In the genomic region with DNA sequence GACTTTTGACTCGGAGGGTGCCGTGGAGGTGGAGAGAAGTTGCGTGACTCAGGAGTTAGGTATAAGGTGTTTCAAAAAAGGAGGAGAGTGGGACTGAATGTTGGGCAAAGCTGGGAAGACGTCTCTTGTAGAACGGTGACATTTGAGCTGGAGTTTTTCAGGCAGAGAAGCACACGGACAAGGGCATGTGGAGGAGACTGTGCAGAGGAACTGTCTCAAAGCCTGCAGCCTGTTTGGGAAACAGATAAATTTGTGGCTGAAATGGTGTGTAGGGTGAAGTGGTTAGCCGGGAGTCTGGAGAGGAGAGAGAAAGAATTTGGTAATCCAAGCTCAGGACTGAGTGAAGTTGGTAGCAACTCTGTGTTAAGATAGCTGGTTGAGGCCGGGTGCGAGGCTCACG, we compare ENCODE assay signal across 1 cellular context.
TF ChIP-seq lines count a peak whose summit lies in the region.

No MANE protein-coding gene starts in this region.

TF ChIP-seq in GM23338, 12 proteins besides CTCF, POLR2A, EP300 and RAD21 (continued from another document):
- TF ChIP-seq, protein P1, sequence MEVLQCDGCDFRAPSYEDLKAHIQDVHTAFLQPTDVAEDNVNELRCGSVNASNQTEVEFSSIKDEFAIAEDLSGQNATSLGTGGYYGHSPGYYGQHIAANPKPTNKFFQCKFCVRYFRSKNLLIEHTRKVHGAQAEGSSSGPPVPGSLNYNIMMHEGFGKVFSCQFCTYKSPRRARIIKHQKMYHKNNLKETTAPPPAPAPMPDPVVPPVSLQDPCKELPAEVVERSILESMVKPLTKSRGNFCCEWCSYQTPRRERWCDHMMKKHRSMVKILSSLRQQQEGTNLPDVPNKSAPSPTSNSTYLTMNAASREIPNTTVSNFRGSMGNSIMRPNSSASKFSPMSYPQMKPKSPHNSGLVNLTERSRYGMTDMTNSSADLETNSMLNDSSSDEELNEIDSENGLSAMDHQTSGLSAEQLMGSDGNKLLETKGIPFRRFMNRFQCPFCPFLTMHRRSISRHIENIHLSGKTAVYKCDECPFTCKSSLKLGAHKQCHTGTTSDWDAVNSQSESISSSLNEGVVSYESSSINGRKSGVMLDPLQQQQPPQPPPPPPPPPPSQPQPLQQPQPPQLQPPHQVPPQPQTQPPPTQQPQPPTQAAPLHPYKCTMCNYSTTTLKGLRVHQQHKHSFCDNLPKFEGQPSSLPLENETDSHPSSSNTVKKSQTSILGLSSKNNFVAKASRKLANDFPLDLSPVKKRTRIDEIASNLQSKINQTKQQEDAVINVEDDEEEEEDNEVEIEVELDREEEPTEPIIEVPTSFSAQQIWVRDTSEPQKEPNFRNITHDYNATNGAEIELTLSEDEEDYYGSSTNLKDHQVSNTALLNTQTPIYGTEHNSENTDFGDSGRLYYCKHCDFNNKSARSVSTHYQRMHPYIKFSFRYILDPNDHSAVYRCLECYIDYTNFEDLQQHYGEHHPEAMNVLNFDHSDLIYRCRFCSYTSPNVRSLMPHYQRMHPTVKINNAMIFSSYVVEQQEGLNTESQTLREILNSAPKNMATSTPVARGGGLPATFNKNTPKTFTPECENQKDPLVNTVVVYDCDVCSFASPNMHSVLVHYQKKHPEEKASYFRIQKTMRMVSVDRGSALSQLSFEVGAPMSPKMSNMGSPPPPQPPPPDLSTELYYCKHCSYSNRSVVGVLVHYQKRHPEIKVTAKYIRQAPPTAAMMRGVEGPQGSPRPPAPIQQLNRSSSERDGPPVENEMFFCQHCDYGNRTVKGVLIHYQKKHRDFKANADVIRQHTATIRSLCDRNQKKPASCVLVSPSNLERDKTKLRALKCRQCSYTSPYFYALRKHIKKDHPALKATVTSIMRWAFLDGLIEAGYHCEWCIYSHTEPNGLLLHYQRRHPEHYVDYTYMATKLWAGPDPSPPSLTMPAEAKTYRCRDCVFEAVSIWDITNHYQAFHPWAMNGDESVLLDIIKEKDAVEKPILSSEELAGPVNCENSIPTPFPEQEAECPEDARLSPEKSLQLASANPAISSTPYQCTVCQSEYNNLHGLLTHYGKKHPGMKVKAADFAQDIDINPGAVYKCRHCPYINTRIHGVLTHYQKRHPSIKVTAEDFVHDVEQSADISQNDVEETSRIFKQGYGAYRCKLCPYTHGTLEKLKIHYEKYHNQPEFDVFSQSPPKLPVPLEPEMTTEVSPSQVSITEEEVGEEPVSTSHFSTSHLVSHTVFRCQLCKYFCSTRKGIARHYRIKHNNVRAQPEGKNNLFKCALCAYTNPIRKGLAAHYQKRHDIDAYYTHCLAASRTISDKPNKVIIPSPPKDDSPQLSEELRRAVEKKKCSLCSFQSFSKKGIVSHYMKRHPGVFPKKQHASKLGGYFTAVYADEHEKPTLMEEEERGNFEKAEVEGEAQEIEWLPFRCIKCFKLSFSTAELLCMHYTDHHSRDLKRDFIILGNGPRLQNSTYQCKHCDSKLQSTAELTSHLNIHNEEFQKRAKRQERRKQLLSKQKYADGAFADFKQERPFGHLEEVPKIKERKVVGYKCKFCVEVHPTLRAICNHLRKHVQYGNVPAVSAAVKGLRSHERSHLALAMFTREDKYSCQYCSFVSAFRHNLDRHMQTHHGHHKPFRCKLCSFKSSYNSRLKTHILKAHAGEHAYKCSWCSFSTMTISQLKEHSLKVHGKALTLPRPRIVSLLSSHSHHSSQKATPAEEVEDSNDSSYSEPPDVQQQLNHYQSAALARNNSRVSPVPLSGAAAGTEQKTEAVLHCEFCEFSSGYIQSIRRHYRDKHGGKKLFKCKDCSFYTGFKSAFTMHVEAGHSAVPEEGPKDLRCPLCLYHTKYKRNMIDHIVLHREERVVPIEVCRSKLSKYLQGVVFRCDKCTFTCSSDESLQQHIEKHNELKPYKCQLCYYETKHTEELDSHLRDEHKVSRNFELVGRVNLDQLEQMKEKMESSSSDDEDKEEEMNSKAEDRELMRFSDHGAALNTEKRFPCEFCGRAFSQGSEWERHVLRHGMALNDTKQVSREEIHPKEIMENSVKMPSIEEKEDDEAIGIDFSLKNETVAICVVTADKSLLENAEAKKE (CRISPR knock-in tag; IDR thresholded peaks at IDR 0.05), result no peak
- TF ChIP-seq STAT1 (IDR thresholded peaks at IDR 0.05; ENCODE audit: unreplicated experiment), result no peak
- TF ChIP-seq JUNB (IDR thresholded peaks at IDR 0.05; ENCODE audit: unreplicated experiment), result no peak
- no peak for TF ChIP-seq ZNF114 (CRISPR knock-in tag; IDR thresholded peaks at IDR 0.05)
- TF ChIP-seq ZNF331 (CRISPR knock-in tag; IDR thresholded peaks at IDR 0.05; ENCODE audit: low read depth), result no peak
- no peak for TF ChIP-seq CREB1 (CRISPR knock-in tag; IDR thresholded peaks at IDR 0.05; ENCODE audit: low read depth)
- no peak for TF ChIP-seq EZH2 (IDR thresholded peaks at IDR 0.05; ENCODE audit: low read depth, unreplicated experiment)
- TF ChIP-seq EZH2phosphoT487 (IDR thresholded peaks at IDR 0.05; ENCODE audit: unreplicated experiment), result no peak
- TF ChIP-seq, protein P2, sequence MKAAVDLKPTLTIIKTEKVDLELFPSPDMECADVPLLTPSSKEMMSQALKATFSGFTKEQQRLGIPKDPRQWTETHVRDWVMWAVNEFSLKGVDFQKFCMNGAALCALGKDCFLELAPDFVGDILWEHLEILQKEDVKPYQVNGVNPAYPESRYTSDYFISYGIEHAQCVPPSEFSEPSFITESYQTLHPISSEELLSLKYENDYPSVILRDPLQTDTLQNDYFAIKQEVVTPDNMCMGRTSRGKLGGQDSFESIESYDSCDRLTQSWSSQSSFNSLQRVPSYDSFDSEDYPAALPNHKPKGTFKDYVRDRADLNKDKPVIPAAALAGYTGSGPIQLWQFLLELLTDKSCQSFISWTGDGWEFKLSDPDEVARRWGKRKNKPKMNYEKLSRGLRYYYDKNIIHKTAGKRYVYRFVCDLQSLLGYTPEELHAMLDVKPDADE (IDR thresholded peaks at IDR 0.05), result no peak
- TF ChIP-seq, protein P3, sequence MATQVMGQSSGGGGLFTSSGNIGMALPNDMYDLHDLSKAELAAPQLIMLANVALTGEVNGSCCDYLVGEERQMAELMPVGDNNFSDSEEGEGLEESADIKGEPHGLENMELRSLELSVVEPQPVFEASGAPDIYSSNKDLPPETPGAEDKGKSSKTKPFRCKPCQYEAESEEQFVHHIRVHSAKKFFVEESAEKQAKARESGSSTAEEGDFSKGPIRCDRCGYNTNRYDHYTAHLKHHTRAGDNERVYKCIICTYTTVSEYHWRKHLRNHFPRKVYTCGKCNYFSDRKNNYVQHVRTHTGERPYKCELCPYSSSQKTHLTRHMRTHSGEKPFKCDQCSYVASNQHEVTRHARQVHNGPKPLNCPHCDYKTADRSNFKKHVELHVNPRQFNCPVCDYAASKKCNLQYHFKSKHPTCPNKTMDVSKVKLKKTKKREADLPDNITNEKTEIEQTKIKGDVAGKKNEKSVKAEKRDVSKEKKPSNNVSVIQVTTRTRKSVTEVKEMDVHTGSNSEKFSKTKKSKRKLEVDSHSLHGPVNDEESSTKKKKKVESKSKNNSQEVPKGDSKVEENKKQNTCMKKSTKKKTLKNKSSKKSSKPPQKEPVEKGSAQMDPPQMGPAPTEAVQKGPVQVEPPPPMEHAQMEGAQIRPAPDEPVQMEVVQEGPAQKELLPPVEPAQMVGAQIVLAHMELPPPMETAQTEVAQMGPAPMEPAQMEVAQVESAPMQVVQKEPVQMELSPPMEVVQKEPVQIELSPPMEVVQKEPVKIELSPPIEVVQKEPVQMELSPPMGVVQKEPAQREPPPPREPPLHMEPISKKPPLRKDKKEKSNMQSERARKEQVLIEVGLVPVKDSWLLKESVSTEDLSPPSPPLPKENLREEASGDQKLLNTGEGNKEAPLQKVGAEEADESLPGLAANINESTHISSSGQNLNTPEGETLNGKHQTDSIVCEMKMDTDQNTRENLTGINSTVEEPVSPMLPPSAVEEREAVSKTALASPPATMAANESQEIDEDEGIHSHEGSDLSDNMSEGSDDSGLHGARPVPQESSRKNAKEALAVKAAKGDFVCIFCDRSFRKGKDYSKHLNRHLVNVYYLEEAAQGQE (IDR thresholded peaks at IDR 0.05; ENCODE audit: unreplicated experiment), result no peak
- TF ChIP-seq NANOG (IDR thresholded peaks at IDR 0.05; ENCODE audit: borderline replicate concordance), result no peak
